13 cellular contexts compared by ENCODE assay signal in genomic region chrX:11470231-11470630, GRCh38.
DNase-seq lines count a peak whose midpoint lies in the region; ATAC-seq, FAIRE-seq and TF ChIP-seq lines count a peak whose summit lies in the region.
"Had no signal": no experiment of that assay in that cellular context is flagged by ENCODE, and none has a peak within 500 bp of the region (broad histone marks: within the 10 kb centered on the region; RNA-seq: fewer than 3 reads in every experiment).

No MANE protein-coding gene starts in this region.

- peak overlapping the region in 1 of 4 donors; percentile 2 for H3K27ac ChIP-seq in pancreas

- H3K9me3 Mint-ChIP-seq in activated T-helper 2 cell treated with anti-CD3 and anti-CD28 coated beads, Interferon-gamma antibody, Interleukin-2, Interleukin-4, amounts not matched to agents 10 μg/mL and 5 μg/mL and 100 μg/mL, durations not matched to agents 14 hours and 24 hours and 36 hours, result no peaks in the 10 kb centered on the region
- H3K9me3 Mint-ChIP-seq in activated T-helper 1 cell treated with anti-CD3 and anti-CD28 coated beads, Interleukin-12 subunit alpha, Interleukin-12 subunit beta, Interleukin-2, Interleukin-4 antibody, amounts not matched to agents 30 ng/mL and 10 ng/mL and 1 ng/mL, durations not matched to agents 14 hours and 24 hours and 36 hours, result no peaks in the 10 kb centered on the region
- H3K9me3 Mint-ChIP-seq: activated T-helper 17 cell treated with anti-CD3 and anti-CD28 coated beads, Interleukin-2, amount 50 U/mL, for 72 hours had no signal

- H3K9me3 ChIP-seq in pancreas, result no peaks in the 10 kb centered on the region

- peak; percentile 52 to 91 (median 73) for ATAC-seq in pancreas
- ATAC-seq: activated T-helper 17 cell treated with anti-CD3 and anti-CD28 coated beads, Interleukin-2, amount 50 U/mL, for 72 hours had no signal

- peak; percentile 39 for FAIRE-seq in pancreas (lab: Jason Lieb, UNC)

- no peaks in the 10 kb centered on the region for H3K36me3 Mint-ChIP-seq in activated T-helper 2 cell treated with anti-CD3 and anti-CD28 coated beads, Interferon-gamma antibody, Interleukin-2, Interleukin-4, amounts not matched to agents 10 μg/mL and 5 μg/mL and 100 μg/mL, durations not matched to agents 14 hours and 24 hours and 36 hours (ENCODE audit: low read depth)
- no peaks in the 10 kb centered on the region for H3K36me3 Mint-ChIP-seq in activated T-helper 1 cell treated with anti-CD3 and anti-CD28 coated beads, Interleukin-12 subunit alpha, Interleukin-12 subunit beta, Interleukin-2, Interleukin-4 antibody, amounts not matched to agents 30 ng/mL and 10 ng/mL and 1 ng/mL, durations not matched to agents 14 hours and 24 hours and 36 hours (ENCODE audit: low read depth)

- no peaks in the 10 kb centered on the region for H3K27me3 Mint-ChIP-seq in activated T-helper 2 cell treated with anti-CD3 and anti-CD28 coated beads, Interferon-gamma antibody, Interleukin-2, Interleukin-4, amounts not matched to agents 10 μg/mL and 5 μg/mL and 100 μg/mL, durations not matched to agents 14 hours and 24 hours and 36 hours (ENCODE audit: low read depth)
- peaks cover 3% of the 10 kb centered on the region for H3K27me3 Mint-ChIP-seq in activated T-helper 1 cell treated with anti-CD3 and anti-CD28 coated beads, Interleukin-12 subunit alpha, Interleukin-12 subunit beta, Interleukin-2, Interleukin-4 antibody, amounts not matched to agents 30 ng/mL and 10 ng/mL and 1 ng/mL, durations not matched to agents 14 hours and 24 hours and 36 hours (ENCODE audit: insufficient read depth)

- peaks cover 0 to 7% (median 0%) of the 10 kb centered on the region in 4 donors for H3K27me3 ChIP-seq in pancreas

- H3K27ac Mint-ChIP-seq in activated T-helper 2 cell treated with anti-CD3 and anti-CD28 coated beads, Interferon-gamma antibody, Interleukin-2, Interleukin-4, amounts not matched to agents 10 μg/mL and 5 μg/mL and 100 μg/mL, durations not matched to agents 14 hours and 24 hours and 36 hours, result no peak overlapping the region
- H3K27ac Mint-ChIP-seq in activated T-helper 1 cell treated with anti-CD3 and anti-CD28 coated beads, Interleukin-12 subunit alpha, Interleukin-12 subunit beta, Interleukin-2, Interleukin-4 antibody, amounts not matched to agents 30 ng/mL and 10 ng/mL and 1 ng/mL, durations not matched to agents 14 hours and 24 hours and 36 hours, result no peak overlapping the region
- H3K27ac Mint-ChIP-seq: activated T-helper 17 cell treated with anti-CD3 and anti-CD28 coated beads, Interleukin-2, amount 50 U/mL, for 72 hours had no signal

- no peaks in the 10 kb centered on the region for H3K4me1 Mint-ChIP-seq in activated T-helper 2 cell treated with anti-CD3 and anti-CD28 coated beads, Interferon-gamma antibody, Interleukin-2, Interleukin-4, amounts not matched to agents 10 μg/mL and 5 μg/mL and 100 μg/mL, durations not matched to agents 14 hours and 24 hours and 36 hours (ENCODE audit: low read depth)
- H3K4me1 Mint-ChIP-seq in activated T-helper 1 cell treated with anti-CD3 and anti-CD28 coated beads, Interleukin-12 subunit alpha, Interleukin-12 subunit beta, Interleukin-2, Interleukin-4 antibody, amounts not matched to agents 30 ng/mL and 10 ng/mL and 1 ng/mL, durations not matched to agents 14 hours and 24 hours and 36 hours (ENCODE audit: low read depth), result no peaks in the 10 kb centered on the region
- H3K4me1 Mint-ChIP-seq: activated T-helper 17 cell treated with anti-CD3 and anti-CD28 coated beads, Interleukin-2, amount 50 U/mL, for 72 hours had no signal

- no peaks in the 10 kb centered on the region for H3K36me3 ChIP-seq in pancreas

- no peak overlapping the region for H3K4me3 ChIP-seq in pancreas

- intact Hi-C loops in pancreas (cut with DNase I), result no loop called here
- intact Hi-C loops in activated T-helper 2 cell treated with anti-CD3 and anti-CD28 coated beads, Interferon-gamma antibody, Interleukin-2, Interleukin-4, amounts not matched to agents 10 μg/mL and 5 μg/mL and 100 μg/mL, durations not matched to agents 14 hours and 24 hours and 36 hours (cut with micrococcal nuclease), result no loop called here
- intact Hi-C loops in activated T-helper 1 cell treated with anti-CD3 and anti-CD28 coated beads, Interleukin-12 subunit alpha, Interleukin-12 subunit beta, Interleukin-2, Interleukin-4 antibody, amounts not matched to agents 30 ng/mL and 10 ng/mL and 1 ng/mL, durations not matched to agents 14 hours and 24 hours and 36 hours (cut with micrococcal nuclease), result no loop called here

- WGBS in pancreas, 2 donors, result 17 to 46% methylated on average over 1 of the region's 1 CpG

- H3K4me1 ChIP-seq in pancreas, result no peaks in the 10 kb centered on the region

- TF ChIP-seq CTCF in pancreas (IDR thresholded peaks at IDR 0.05), result no peak

- H3K4me3 Mint-ChIP-seq in activated T-helper 2 cell treated with anti-CD3 and anti-CD28 coated beads, Interferon-gamma antibody, Interleukin-2, Interleukin-4, amounts not matched to agents 10 μg/mL and 5 μg/mL and 100 μg/mL, durations not matched to agents 14 hours and 24 hours and 36 hours (ENCODE audit: low read depth), result no peak overlapping the region
- H3K4me3 Mint-ChIP-seq in activated T-helper 1 cell treated with anti-CD3 and anti-CD28 coated beads, Interleukin-12 subunit alpha, Interleukin-12 subunit beta, Interleukin-2, Interleukin-4 antibody, amounts not matched to agents 30 ng/mL and 10 ng/mL and 1 ng/mL, durations not matched to agents 14 hours and 24 hours and 36 hours, result no peak overlapping the region
- H3K4me3 Mint-ChIP-seq: activated T-helper 17 cell treated with anti-CD3 and anti-CD28 coated beads, Interleukin-2, amount 50 U/mL, for 72 hours had no signal

- DNase-seq in Daoy (ENCODE audit: low read depth) (peak; percentile 67), RPMI7951 (ENCODE audit: low read depth) (peak; percentile 45), fibroblast of gingiva (ENCODE audit: low read depth) (peak; percentile 93), pancreas (no peak), NCI-H524 treated with DMSO at 0.1 percent for 48 hours (lab: John Stamatoyannopoulos, UW) (no peak), HK-2 (ENCODE audit: unreplicated experiment) (no peak)
- no peak for DNase-seq in activated T-helper 2 cell treated with anti-CD3 and anti-CD28 coated beads, Interferon-gamma antibody, Interleukin-2, Interleukin-4, amounts not matched to agents 10 μg/mL and 5 μg/mL and 100 μg/mL, durations not matched to agents 14 hours and 24 hours and 36 hours (ENCODE audit: low spot score)
- no peak for DNase-seq in activated T-helper 1 cell treated with anti-CD3 and anti-CD28 coated beads, Interleukin-12 subunit alpha, Interleukin-12 subunit beta, Interleukin-2, Interleukin-4 antibody, amounts not matched to agents 30 ng/mL and 10 ng/mL and 1 ng/mL, durations not matched to agents 14 hours and 24 hours and 36 hours (ENCODE audit: low spot score)
- DNase-seq: cortex of kidney; NCI-H1436 treated with DMSO at 0.1 percent for 48 hours; OCI-M1; stimulated activated CD4-positive, alpha-beta T cell treated with anti-CD3 and anti-CD28 coated beads, Interleukin-4, amount 100 ng/mL, for 1 hour had no signal

Comparison
In these comparisons a context has a peak if more than half of its experiments do, and no peak if none do; other contexts are left out.
1. DNase-seq: peak in Daoy (single experiment), RPMI7951 (single experiment) and fibroblast of gingiva (single experiment); none in pancreas (0 of 6), NCI-H524 treated with DMSO at 0.1 percent for 48 hours (single experiment), activated T-helper 2 cell treated with anti-CD3 and anti-CD28 coated beads, Interferon-gamma antibody, Interleukin-2, Interleukin-4, amounts not matched to agents 10 μg/mL and 5 μg/mL and 100 μg/mL, durations not matched to agents 14 hours and 24 hours and 36 hours (single experiment), HK-2 (single experiment) and activated T-helper 1 cell treated with anti-CD3 and anti-CD28 coated beads, Interleukin-12 subunit alpha, Interleukin-12 subunit beta, Interleukin-2, Interleukin-4 antibody, amounts not matched to agents 30 ng/mL and 10 ng/mL and 1 ng/mL, durations not matched to agents 14 hours and 24 hours and 36 hours (single experiment).